ENCODE assay signal across 24 cellular contexts in genomic region chr10:71471957-71472365, GRCh38.
DNase-seq lines count a peak whose midpoint lies in the region; ATAC-seq, FAIRE-seq and TF ChIP-seq lines count a peak whose summit lies in the region.
"Had no signal": no experiment of that assay in that cellular context is flagged by ENCODE, and none has a peak within 500 bp of the region (broad histone marks: within the 10 kb centered on the region; RNA-seq: fewer than 3 reads in every experiment).

No MANE protein-coding gene starts in this region.

- H3K4me2 ChIP-seq in H1 (ENCODE audit: insufficient read depth in 1 of 2, low read depth in 2 of 2, low read length in 2 of 2) (no peak overlapping the region), MM.1S (ENCODE audit: low read depth, low read length) (no peak overlapping the region)
- H3K4me2 ChIP-seq: BLaER1 treated with 17β-estradiol and CSF1 and Interleukin-3, amounts not matched to agents 10 nM and 100 nM; PC-9; SK-N-SH had no signal

- H4K20me1 ChIP-seq in H1 (replicated peaks in 1 of 2; ENCODE audit: control insufficient read depth in 1 of 2, insufficient read depth in 2 of 2, low read length in 2 of 2) = peaks cover 0 to 2% of the 10 kb centered on the region in 2 experiments
- H4K20me1 ChIP-seq in MM.1S (ENCODE audit: insufficient read depth, low read length) = no peaks in the 10 kb centered on the region
- H4K20me1 ChIP-seq: BLaER1 treated with 17β-estradiol and CSF1 and Interleukin-3, amounts not matched to agents 10 nM and 100 nM had no signal

- no peaks in the 10 kb centered on the region for H3K36me3 ChIP-seq in MG63
- H3K36me3 ChIP-seq in H1 (ENCODE audit: control insufficient read depth in 2 of 4, insufficient read depth in 4 of 4, low read length in 3 of 4) = no peaks in the 10 kb centered on the region
- H3K36me3 ChIP-seq in prostate gland = no peaks in the 10 kb centered on the region
- H3K36me3 ChIP-seq in MM.1S (replicated peaks; ENCODE audit: insufficient read depth, low read length) = no peaks in the 10 kb centered on the region
- H3K36me3 ChIP-seq: BLaER1 treated with 17β-estradiol and CSF1 and Interleukin-3, amounts not matched to agents 10 nM and 100 nM; upper lobe of left lung had no signal

- H3K18ac ChIP-seq in H1 (ENCODE audit: extremely low read depth, low read length) = peak overlapping the region; percentile 32; the same call in 1 of the 2 replicates

- H3K79me1 ChIP-seq in H1 (ENCODE audit: low read depth, low read length) = no peaks in the 10 kb centered on the region

- no peak for TF ChIP-seq RAD21 in H1 (IDR thresholded peaks at IDR 0.05 in 1 of 2, conservative IDR thresholded peaks at IDR 0.05 in 1 of 2; ENCODE audit: low read depth in 2 of 2, low read length in 2 of 2)

- H3K23ac ChIP-seq in H1 (ENCODE audit: insufficient read length) = no peak overlapping the region

- no peaks in the 10 kb centered on the region for H3K9me2 ChIP-seq in MM.1S (replicated peaks; ENCODE audit: insufficient read depth, low read length)
- H3K9me2 ChIP-seq: SK-N-SH had no signal

- no peak overlapping the region for H3K9ac ChIP-seq in H1 (replicated peaks in 1 of 4; ENCODE audit: extremely low read depth in 1 of 4, low read depth in 3 of 4, low read length in 3 of 4)
- H3K9ac ChIP-seq in MM.1S (ENCODE audit: low read length) = no peak overlapping the region
- H3K9ac ChIP-seq: BLaER1 treated with 17β-estradiol and CSF1 and Interleukin-3, amounts not matched to agents 10 nM and 100 nM; SK-N-SH had no signal

- H3F3A ChIP-seq in MM.1S (ENCODE audit: insufficient read depth, low read length) = no peaks in the 10 kb centered on the region

- TF ChIP-seq CTCF in H1 (IDR thresholded peaks at IDR 0.05; ENCODE audit: control extremely low read depth in 1 of 3, insufficient read depth in 1 of 3, low read depth in 1 of 3, low read length in 3 of 3) = no peak
- TF ChIP-seq CTCF in prostate gland (IDR thresholded peaks at IDR 0.05) = no peak
- no peak for TF ChIP-seq CTCF in MM.1S (IDR thresholded peaks at IDR 0.05; ENCODE audit: low read length)

- H3K9me3 ChIP-seq in MG63 (no peaks in the 10 kb centered on the region), H1 (ENCODE audit: insufficient read depth in 2 of 2, low read depth in 1 of 2, low read length in 1 of 2) (no peaks in the 10 kb centered on the region), prostate gland (no peaks in the 10 kb centered on the region), MM.1S (replicated peaks; ENCODE audit: insufficient read depth, low read length) (no peaks in the 10 kb centered on the region)
- H3K9me3 ChIP-seq: BLaER1 treated with 17β-estradiol and CSF1 and Interleukin-3, amounts not matched to agents 10 nM and 100 nM; SK-N-SH; upper lobe of left lung had no signal

- H3K27me3 ChIP-seq in MG63 (no peaks in the 10 kb centered on the region), H1 (replicated peaks in 1 of 4; ENCODE audit: control insufficient read depth in 3 of 4, extremely low read depth in 1 of 4, insufficient read depth in 3 of 4, low read length in 3 of 4) (no peaks in the 10 kb centered on the region), prostate gland (replicated peaks; ENCODE audit: insufficient read depth) (no peaks in the 10 kb centered on the region), MM.1S (replicated peaks; ENCODE audit: insufficient read depth, low read length) (peaks cover 38% of the 10 kb centered on the region)
- H3K27me3 ChIP-seq: BLaER1 treated with 17β-estradiol and CSF1 and Interleukin-3, amounts not matched to agents 10 nM and 100 nM; upper lobe of left lung had no signal

- H3K79me2 ChIP-seq in H1 (ENCODE audit: control insufficient read depth in 1 of 2, insufficient read depth in 2 of 2, low read length in 2 of 2) (no peaks in the 10 kb centered on the region), MM.1S (ENCODE audit: low read length) (no peaks in the 10 kb centered on the region)

- H3K4me3 ChIP-seq in MG63 = no peak overlapping the region
- H3K4me3 ChIP-seq in H1 (ENCODE audit: extremely low read depth in 1 of 4, insufficient read depth in 2 of 4, low read depth in 3 of 4, low read length in 4 of 4) = no peak overlapping the region
- no peak overlapping the region for H3K4me3 ChIP-seq in prostate gland
- H3K4me3 ChIP-seq in MM.1S (ENCODE audit: low read length) = no peak overlapping the region
- H3K4me3 ChIP-seq: BLaER1 treated with 17β-estradiol and CSF1 and Interleukin-3, amounts not matched to agents 10 nM and 100 nM; PC-9; upper lobe of left lung had no signal

- FAIRE-seq in H1 (lab: Jason Lieb, UNC) = no peak

- H2BK12ac ChIP-seq in H1 (ENCODE audit: low read depth, low read length) = no peak overlapping the region

- H2AFZ ChIP-seq in H1 (ENCODE audit: low read length) (no peak overlapping the region), MM.1S (ENCODE audit: low read length) (no peak overlapping the region)
- H2AFZ ChIP-seq: PC-9 had no signal

- in situ Hi-C loops in G401 (cut with HindIII; ENCODE audit: low sequenced_read_pairs) = no loop called here

- no peak overlapping the region for H2BK15ac ChIP-seq in H1 (ENCODE audit: low read length)

- no peak overlapping the region for H2BK20ac ChIP-seq in H1 (ENCODE audit: low read length)

- no peak overlapping the region for H4K91ac ChIP-seq in H1 (replicated peaks; ENCODE audit: insufficient read length, low read length)

- H3K27ac ChIP-seq in H1 (ENCODE audit: low read depth, low read length) = no peak overlapping the region
- H3K27ac ChIP-seq in prostate gland = no peak overlapping the region
- H3K27ac ChIP-seq in MM.1S (ENCODE audit: low read length) = no peak overlapping the region
- H3K27ac ChIP-seq: PC-9, upper lobe of left lung had no signal

- H4K8ac ChIP-seq in H1 (ENCODE audit: extremely low read depth, insufficient read depth, low read length) = no peak overlapping the region

- H3K4me1 ChIP-seq in H1 (replicated peaks in 1 of 4; ENCODE audit: control insufficient read depth in 3 of 4, insufficient read depth in 4 of 4, low read length in 3 of 4) (peaks cover 0 to 14% (median 6%) of the 10 kb centered on the region in 4 experiments; a peak in 6 of 7 replicates), prostate gland (replicated peaks) (no peaks in the 10 kb centered on the region), MM.1S (ENCODE audit: low read length) (no peaks in the 10 kb centered on the region)

- no peak for TF ChIP-seq EP300 in H1 (IDR thresholded peaks at IDR 0.05; ENCODE audit: borderline replicate concordance in 1 of 2, low read depth in 2 of 2, low read length in 2 of 2)

- intact Hi-C loops in prostate gland (cut with DNase I) = no loop called here

- no peak overlapping the region for H3K56ac ChIP-seq in H1 (replicated peaks; ENCODE audit: insufficient read length, low read depth, low read length)

- POLR2A ChIA-PET in H1 (lab: Charles Lee; ENCODE audit: partially characterized antibody) = interaction anchor here (1.1 kb wide), 1 partner anchor 13 kb away, joined by 3 read pairs; no protein-coding TSS in a partner anchor

- ATAC-seq in GM21515 (IDR thresholded peaks at IDR 0.05; ENCODE audit: unreplicated experiment) = no peak
- ATAC-seq: activated T-cell treated with anti-CD3 and anti-CD28 coated beads, Interleukin-2, amount 50 U/mL, for 4 hours; Right ventricle myocardium inferior; stimulated activated memory B cell treated with anti-CD40 and anti-IgM and Interleukin-4, amounts not matched to agents 10 μg/mL and 1 μg/mL and 100 μg/mL, for 72 hours had no signal

- CTCF ChIA-PET in H1 (lab: Charles Lee; ENCODE audit: partially characterized antibody) = interaction anchor here (0.6 to 2.1 kb wide), 12 partner anchors 12 to 157 kb away, joined by 3 to 8 read pairs (median 4); no protein-coding TSS in a partner anchor

- no peak overlapping the region for H4K5ac ChIP-seq in H1 (ENCODE audit: insufficient read length, low read depth, low read length)

- TF ChIP-seq POLR2A in H1 (IDR thresholded peaks at IDR 0.05; ENCODE audit: control extremely low read depth in 1 of 2, low read depth in 2 of 2, low read length in 2 of 2) (no peak), prostate gland (IDR thresholded peaks at IDR 0.05) (no peak)

- WGBS in H1 (ENCODE audit: extremely low coverage in 1 of 2, insufficient coverage in 1 of 2, insufficient read length in 1 of 2, insufficient replicate concordance in 2 of 2, low coverage in 1 of 2, low lambda C conversion rate in 2 of 2, missing lambda C conversion rate in 1 of 2), 2 experiments = 84% methylated on average over 5 of the region's 6 CpGs; no CpG with 5 or more reads in 1 of the 2 experiments
- 32% methylated on average over 4 of the region's 6 CpGs for WGBS in prostate gland

- no peaks in the 10 kb centered on the region; the same call in 1 of the 2 replicates for H3K23me2 ChIP-seq in H1 (ENCODE audit: low read depth, low read length)

- H2AK5ac ChIP-seq in H1 (ENCODE audit: low read depth, low read length) = no peak overlapping the region

- DNase-seq in G401 (ENCODE audit: low spot score) (peak; percentile 53), MG63 (peak; percentile 35), H1 (ENCODE audit: low read depth in 1 of 2, low spot score in 2 of 2) (no peak), prostate gland (ENCODE audit: low spot score) (peak; percentile 28), MM.1S (no peak), D341Med (ENCODE audit: low spot score) (no peak)
- DNase-seq: activated CD4-positive, alpha-beta T cell treated with anti-CD3 and anti-CD28 coated beads, Interleukin-2, amount 50 U/mL, for 1 hour; activated CD4-positive, CD25-positive, alpha-beta regulatory T cell; activated naive CD4-positive, alpha-beta T cell; activated T-cell treated with anti-CD3 and anti-CD28 coated beads, Interleukin-2, amount 50 U/mL, for 4 hours; DMS79 treated with DMSO at 0.1 percent for 48 hours; GF-D8; hippocampal formation; NCI-H1092; NCI-H1694 treated with DMSO at 0.1 percent for 48 hours; NCI-H2171 treated with DMSO at 0.1 percent for 48 hours; NCI-H510A treated with DMSO at 0.1 percent for 48 hours; PC-9; SK-N-SH; upper lobe of left lung had no signal

- H3K4ac ChIP-seq in H1 (replicated peaks; ENCODE audit: insufficient read length, low read depth, low read length) = no peak overlapping the region

- H2BK120ac ChIP-seq in H1 (replicated peaks; ENCODE audit: low read depth, low read length) = no peak overlapping the region

- H3K14ac ChIP-seq in H1 (ENCODE audit: insufficient read length) = no peak overlapping the region

- no peak overlapping the region for H2BK5ac ChIP-seq in H1 (ENCODE audit: low read depth, low read length)

TF ChIP-seq in H1, 55 proteins besides CTCF, POLR2A, EP300 and RAD21 (continues in another document):
- no peak for TF ChIP-seq SIRT6 (IDR thresholded peaks at IDR 0.05; ENCODE audit: low read length)
- no peak for TF ChIP-seq JUND (IDR thresholded peaks at IDR 0.05; ENCODE audit: low read length)
- TF ChIP-seq SP1 (IDR thresholded peaks at IDR 0.05; ENCODE audit: low read depth, low read length) = no peak
- TF ChIP-seq POU5F1 (IDR thresholded peaks at IDR 0.05; ENCODE audit: low read depth, low read length) = no peak
- TF ChIP-seq, protein P1, sequence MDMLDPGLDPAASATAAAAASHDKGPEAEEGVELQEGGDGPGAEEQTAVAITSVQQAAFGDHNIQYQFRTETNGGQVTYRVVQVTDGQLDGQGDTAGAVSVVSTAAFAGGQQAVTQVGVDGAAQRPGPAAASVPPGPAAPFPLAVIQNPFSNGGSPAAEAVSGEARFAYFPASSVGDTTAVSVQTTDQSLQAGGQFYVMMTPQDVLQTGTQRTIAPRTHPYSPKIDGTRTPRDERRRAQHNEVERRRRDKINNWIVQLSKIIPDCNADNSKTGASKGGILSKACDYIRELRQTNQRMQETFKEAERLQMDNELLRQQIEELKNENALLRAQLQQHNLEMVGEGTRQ (IDR thresholded peaks at IDR 0.05; ENCODE audit: low read length) = no peak

Comparison
In these comparisons a context has a peak if more than half of its experiments do, and no peak if none do; other contexts are left out.
1. DNase-seq: peak in G401 (single experiment), MG63 (single experiment) and prostate gland (single experiment); none in H1 (0 of 2), MM.1S (single experiment) and D341Med (single experiment).